22 cellular contexts compared by ENCODE assay signal in the genomic region with DNA sequence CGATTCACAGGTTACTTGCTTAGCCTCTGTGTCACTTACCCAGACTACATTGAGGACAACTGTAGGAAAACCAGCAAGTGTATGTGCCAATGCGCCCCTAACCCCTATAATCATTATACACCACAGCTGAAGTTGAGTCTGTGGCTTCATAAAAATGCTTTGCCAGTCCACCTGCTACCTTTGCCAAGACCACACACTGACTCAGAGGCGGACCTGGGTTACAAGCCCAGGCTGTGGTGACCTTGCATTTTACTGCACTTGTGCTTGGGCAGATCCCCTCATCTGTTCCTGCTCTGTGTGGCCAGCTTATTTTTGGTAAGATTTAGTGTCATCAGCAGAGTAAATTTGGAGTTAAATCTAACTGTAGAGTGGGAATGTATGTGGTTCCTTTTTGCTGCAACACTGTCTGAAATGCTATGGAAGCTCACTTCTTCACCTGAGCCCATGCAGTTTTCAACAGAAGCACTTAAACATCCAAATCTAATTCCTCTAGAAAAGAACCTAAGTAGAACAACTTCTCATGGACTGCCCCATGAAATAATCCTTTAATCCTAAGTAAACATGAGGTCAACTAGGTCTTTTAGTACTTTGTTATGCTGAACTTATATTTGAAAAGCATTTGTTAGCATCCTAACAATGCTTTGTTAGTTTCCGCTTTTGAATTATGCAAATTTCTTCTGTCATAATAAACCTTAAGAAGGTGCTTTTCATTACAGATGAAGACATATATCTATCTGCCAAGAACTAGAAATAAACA.
"Had no signal": no experiment of that assay in that cellular context is flagged by ENCODE, and none has a peak within 500 bp of the region (broad histone marks: within the 10 kb centered on the region; RNA-seq: fewer than 3 reads in every experiment).

No MANE protein-coding gene starts in this region.

- H3K4me2 ChIP-seq: PC-9 had no signal

- H3K27ac Mint-ChIP-seq: activated CD4-positive, alpha-beta T cell treated with anti-CD3 and anti-CD28 coated beads, Interleukin-2, amount 10 ng/mL, durations not matched to agents 7 days and 5 days; activated CD8-positive, alpha-beta T cell treated with anti-CD3 and anti-CD28 coated beads for 36 hours; activated naive CD4-positive, alpha-beta T cell treated with anti-CD3 and anti-CD28 coated beads, Interleukin-2, amount 10 ng/mL, durations not matched to agents 7 days and 5 days; activated naive CD8-positive, alpha-beta T cell treated with anti-CD3 and anti-CD28 coated beads for 36 hours; activated T-cell treated with anti-CD3 and anti-CD28 coated beads, Interleukin-2, amount 50 U/mL, for 72 hours; activated T-helper 2 cell treated with anti-CD3 and anti-CD28 coated beads, Interferon-gamma antibody, Interleukin-2, Interleukin-4, amounts not matched to agents 10 μg/mL and 5 μg/mL and 100 μg/mL, durations not matched to agents 14 hours and 24 hours and 36 hours; T-cell had no signal

- H2AFZ ChIP-seq: PC-9 had no signal

- H3K4me3 ChIP-seq: body of pancreas, PC-9 had no signal

- H3K4me1 ChIP-seq: body of pancreas had no signal

- H3K27ac ChIP-seq: body of pancreas, PC-9, VCaP had no signal

- H3K9me3 Mint-ChIP-seq: activated CD4-positive, alpha-beta T cell treated with anti-CD3 and anti-CD28 coated beads, Interleukin-2, amount 10 ng/mL, durations not matched to agents 7 days and 5 days; activated CD8-positive, alpha-beta T cell treated with anti-CD3 and anti-CD28 coated beads for 36 hours; activated naive CD4-positive, alpha-beta T cell treated with anti-CD3 and anti-CD28 coated beads, Interleukin-2, amount 10 ng/mL, durations not matched to agents 7 days and 5 days; activated naive CD8-positive, alpha-beta T cell treated with anti-CD3 and anti-CD28 coated beads for 36 hours; activated T-cell treated with anti-CD3 and anti-CD28 coated beads, Interleukin-2, amount 50 U/mL, for 72 hours; activated T-helper 2 cell treated with anti-CD3 and anti-CD28 coated beads, Interferon-gamma antibody, Interleukin-2, Interleukin-4, amounts not matched to agents 10 μg/mL and 5 μg/mL and 100 μg/mL, durations not matched to agents 14 hours and 24 hours and 36 hours; T-cell had no signal

- H3K27me3 ChIP-seq: body of pancreas had no signal

- H3K4me1 Mint-ChIP-seq: activated CD4-positive, alpha-beta T cell treated with anti-CD3 and anti-CD28 coated beads, Interleukin-2, amount 10 ng/mL, durations not matched to agents 7 days and 5 days; activated naive CD4-positive, alpha-beta T cell treated with anti-CD3 and anti-CD28 coated beads, Interleukin-2, amount 10 ng/mL, durations not matched to agents 7 days and 5 days; activated naive CD8-positive, alpha-beta T cell treated with anti-CD3 and anti-CD28 coated beads for 36 hours; T-cell had no signal

- H3K27me3 Mint-ChIP-seq: activated CD4-positive, alpha-beta T cell treated with anti-CD3 and anti-CD28 coated beads, Interleukin-2, amount 10 ng/mL, durations not matched to agents 7 days and 5 days; activated CD8-positive, alpha-beta T cell treated with anti-CD3 and anti-CD28 coated beads for 36 hours; activated naive CD4-positive, alpha-beta T cell treated with anti-CD3 and anti-CD28 coated beads, Interleukin-2, amount 10 ng/mL, durations not matched to agents 7 days and 5 days; activated naive CD8-positive, alpha-beta T cell treated with anti-CD3 and anti-CD28 coated beads for 36 hours; T-cell had no signal

- H3K4me3 Mint-ChIP-seq: activated CD4-positive, alpha-beta T cell treated with anti-CD3 and anti-CD28 coated beads, Interleukin-2, amount 10 ng/mL, durations not matched to agents 7 days and 5 days; activated CD8-positive, alpha-beta T cell treated with anti-CD3 and anti-CD28 coated beads for 36 hours; activated naive CD4-positive, alpha-beta T cell treated with anti-CD3 and anti-CD28 coated beads, Interleukin-2, amount 10 ng/mL, durations not matched to agents 7 days and 5 days; activated naive CD8-positive, alpha-beta T cell treated with anti-CD3 and anti-CD28 coated beads for 36 hours; activated T-cell treated with anti-CD3 and anti-CD28 coated beads, Interleukin-2, amount 50 U/mL, for 72 hours; T-cell had no signal

- H3K9me3 ChIP-seq: body of pancreas had no signal

- ATAC-seq: activated CD8-positive, alpha-beta T cell treated with anti-CD3 and anti-CD28 coated beads for 36 hours; activated T-cell treated with anti-CD3 and anti-CD28 coated beads, Interleukin-2, amount 50 U/mL, for 72 hours; body of pancreas; T-cell had no signal

- DNase-seq: activated CD4-positive, alpha-beta T cell treated with anti-CD3 and anti-CD28 coated beads, Interleukin-2, amount 10 ng/mL, durations not matched to agents 7 days and 5 days; activated CD4-positive, CD25-positive, alpha-beta regulatory T cell; activated CD8-positive, alpha-beta memory T cell treated with anti-CD3 and anti-CD28 coated beads, Interleukin-2, amount 50 U/mL, for 4 hours; activated CD8-positive, alpha-beta T cell treated with anti-CD3 and anti-CD28 coated beads for 36 hours; activated gamma-delta T cell treated with Interleukin-2 at 50 U/mL for 16 hours; activated naive CD4-positive, alpha-beta T cell treated with anti-CD3 and anti-CD28 coated beads, Interleukin-2, amount 10 ng/mL, durations not matched to agents 7 days and 5 days; activated naive CD8-positive, alpha-beta T cell treated with anti-CD3 and anti-CD28 coated beads for 36 hours; activated T-cell treated with anti-CD3 and anti-CD28 coated beads, Interleukin-2, amount 50 U/mL, for 72 hours; body of pancreas; central memory CD4-positive, alpha-beta T cell; NCI-H1048; NCI-H1930; NCI-H2107; NCI-H2171 treated with DMSO at 0.1 percent for 48 hours; NCI-H226; NCI-H526; PC-9; SHP77 treated with DMSO at 0.1 percent for 48 hours; T-cell; T-helper 2 cell had no signal
